In genomic region chr10:71713135-71714040, GRCh38 we compare ENCODE assay signal across 1 cellular context.
TF ChIP-seq lines count a peak whose summit lies in the region.

No MANE protein-coding gene starts in this region.

TF ChIP-seq in endothelial cell of umbilical vein, 7 proteins besides CTCF, POLR2A, EP300 and RAD21 (continued from another document):
- TF ChIP-seq EZH2 (IDR thresholded peaks at IDR 0.05; ENCODE audit: borderline replicate concordance, low read depth, low read length, severe bottlenecking) (no peak), POLR2AphosphoS5 (IDR thresholded peaks at IDR 0.05; ENCODE audit: insufficient read depth, low read depth, low read length) (no peak), MYC (IDR thresholded peaks at IDR 0.05; ENCODE audit: low read depth, low read length) (no peak), GATA2 (IDR thresholded peaks at IDR 0.05; ENCODE audit: insufficient read depth, insufficient read length, low read depth, low read length) (no peak)
